9 cellular contexts compared by ENCODE assay signal in the genomic region with DNA sequence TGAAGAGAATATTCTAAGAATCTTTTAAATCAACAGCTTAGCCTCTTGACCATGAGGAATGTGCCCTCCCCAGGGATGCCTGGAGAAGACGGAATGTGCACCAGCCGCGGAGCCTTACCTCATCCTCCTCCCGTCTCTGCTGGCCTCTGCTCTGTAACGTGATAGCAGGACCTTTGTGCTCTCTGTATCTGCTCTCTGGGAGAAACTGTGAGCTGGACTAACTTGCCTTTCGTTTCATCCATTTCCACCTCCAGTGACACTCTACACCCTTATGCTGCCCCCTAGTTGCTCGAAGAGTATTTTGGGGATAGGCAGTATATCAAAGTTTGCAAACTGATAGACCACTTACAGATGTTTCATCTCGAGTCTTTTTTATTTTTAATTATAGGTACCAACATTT.
A peak's percentile ranks its signal among the peaks of the same experiment; 100 is the strongest.
DNase-seq lines count a peak whose midpoint lies in the region; TF ChIP-seq lines count a peak whose summit lies in the region.
"Had no signal": no experiment of that assay in that cellular context is flagged by ENCODE, and none has a peak within 500 bp of the region (broad histone marks: within the 10 kb centered on the region; RNA-seq: fewer than 3 reads in every experiment).

No MANE protein-coding gene starts in this region.

- H2BK120ac ChIP-seq in mesenchymal stem cell (ENCODE audit: low read depth, low read length), result no peak overlapping the region

- WGBS in mesenchymal stem cell, result 3% methylated on average over 6 of the region's 8 CpGs

- no peaks in the 10 kb centered on the region for H3K4me1 Mint-ChIP-seq in CD4-positive, alpha-beta memory T cell

- no peak overlapping the region for H3K27ac Mint-ChIP-seq in CD4-positive, alpha-beta memory T cell

- DNase-seq in AG10803 (ENCODE audit: low read depth) (peak; percentile 77), M059J (ENCODE audit: low read depth) (peak; percentile 90), ecto neural progenitor cell (ENCODE audit: low spot score) (peak; percentile 76), mesenchymal stem cell (peak; percentile 51), D341Med (ENCODE audit: low spot score) (no peak), NCI-H82 (lab: John Stamatoyannopoulos, UW) (no peak), nucleus accumbens (lab: John Stamatoyannopoulos, UW) (no peak)
- no peak for DNase-seq in CD4-positive, alpha-beta memory T cell
- DNase-seq: effector CD8-positive, alpha-beta T cell had no signal

- peaks cover 0 to 20% of the 10 kb centered on the region in 2 experiments for H3K27me3 ChIP-seq in mesenchymal stem cell (ENCODE audit: control insufficient read depth in 1 of 2, insufficient read depth in 1 of 2, low read length in 2 of 2)
- H3K27me3 ChIP-seq in CD4-positive, alpha-beta memory T cell (ENCODE audit: insufficient read depth, low read length), result no peaks in the 10 kb centered on the region

- H3K4me1 ChIP-seq in mesenchymal stem cell (ENCODE audit: control insufficient read depth, insufficient read depth, low read depth, low read length), result peaks cover 3% of the 10 kb centered on the region
- H3K4me1 ChIP-seq in CD4-positive, alpha-beta memory T cell (ENCODE audit: insufficient read depth, low read length), result no peaks in the 10 kb centered on the region

- no peak overlapping the region for H3K23ac ChIP-seq in mesenchymal stem cell (ENCODE audit: low read length in 2 of 2)

- peak overlapping the region; percentile 7 for H3K4me2 ChIP-seq in mesenchymal stem cell (ENCODE audit: low read length, poor library complexity, severe bottlenecking)

- H3K4me3 Mint-ChIP-seq in CD4-positive, alpha-beta memory T cell, result no peak overlapping the region

- no peak overlapping the region for H2BK12ac ChIP-seq in mesenchymal stem cell (ENCODE audit: low read length in 2 of 2)

- H3K36me3 Mint-ChIP-seq in CD4-positive, alpha-beta memory T cell, result no peaks in the 10 kb centered on the region

- H3K9ac ChIP-seq in mesenchymal stem cell (ENCODE audit: low read length), result peak overlapping the region; percentile 30

- peak overlapping the region; percentile 73 for H2BK5ac ChIP-seq in mesenchymal stem cell (ENCODE audit: low read depth, low read length, poor library complexity, severe bottlenecking)

- no peaks in the 10 kb centered on the region for H3K79me1 ChIP-seq in mesenchymal stem cell (replicated peaks; ENCODE audit: low read length, poor library complexity, severe bottlenecking)

- no peak overlapping the region for H4K91ac ChIP-seq in mesenchymal stem cell (ENCODE audit: low read length)

- H3K4me3 ChIP-seq in AG10803 (ENCODE audit: low read length) (no peak overlapping the region), mesenchymal stem cell (ENCODE audit: insufficient read depth in 1 of 2, low read depth in 1 of 2, low read length in 2 of 2) (no peak overlapping the region)
- no peak overlapping the region for H3K4me3 ChIP-seq in CD4-positive, alpha-beta memory T cell (ENCODE audit: low read length in 2 of 2)

- H3K14ac ChIP-seq in mesenchymal stem cell (ENCODE audit: low read length in 2 of 2), result no peak overlapping the region

- H3K27ac ChIP-seq in mesenchymal stem cell (ENCODE audit: low read length, poor library complexity, severe bottlenecking), result peak overlapping the region; percentile 97
- H3K27ac ChIP-seq in CD4-positive, alpha-beta memory T cell (ENCODE audit: low read depth, low read length), result no peak overlapping the region

- peaks cover 0 to 7% (median 4%) of the 10 kb centered on the region in 8 donors for H3K9me3 Mint-ChIP-seq in CD4-positive, alpha-beta memory T cell

- no peak overlapping the region for H2AK5ac ChIP-seq in mesenchymal stem cell (ENCODE audit: low read length, severe bottlenecking)

- H3K9me3 ChIP-seq in mesenchymal stem cell (ENCODE audit: control insufficient read depth, low read length), result no peaks in the 10 kb centered on the region
- no peaks in the 10 kb centered on the region for H3K9me3 ChIP-seq in CD4-positive, alpha-beta memory T cell (ENCODE audit: control insufficient read depth in 1 of 2, low read length in 2 of 2)

- H3K27me3 Mint-ChIP-seq in CD4-positive, alpha-beta memory T cell, result peaks cover 0 to 2% of the 10 kb centered on the region in 2 donors

- POLR2A ChIA-PET in CD4-positive, alpha-beta memory T cell (lab: Charles Lee; ENCODE audit: partially characterized antibody), result no interaction called here

- no peak overlapping the region for H3K4ac ChIP-seq in mesenchymal stem cell (ENCODE audit: low read depth in 1 of 2, low read length in 2 of 2)

- intact Hi-C loops in CD4-positive, alpha-beta memory T cell (cut with micrococcal nuclease), result no loop called here

- no peak overlapping the region for H4K8ac ChIP-seq in mesenchymal stem cell (ENCODE audit: low read length)

- H2AFZ ChIP-seq in mesenchymal stem cell (ENCODE audit: low read depth, low read length), result peak overlapping the region; percentile 46

- no peak overlapping the region for H3K18ac ChIP-seq in mesenchymal stem cell (ENCODE audit: low read depth in 1 of 2, low read length in 2 of 2)

- no peaks in the 10 kb centered on the region for H3K36me3 ChIP-seq in mesenchymal stem cell (ENCODE audit: control insufficient read depth in 1 of 2, insufficient read depth in 2 of 2, low read depth in 1 of 2, low read length in 2 of 2)
- H3K36me3 ChIP-seq in CD4-positive, alpha-beta memory T cell (ENCODE audit: insufficient read depth, low read length), result no peaks in the 10 kb centered on the region

- peak; percentile 44 for TF ChIP-seq CTCF in AG10803 (conservative IDR thresholded peaks at IDR 0.05; ENCODE audit: low read length)

- H2BK15ac ChIP-seq in mesenchymal stem cell (ENCODE audit: low read depth, poor library complexity, severe bottlenecking), result no peak overlapping the region

- CTCF ChIA-PET in CD4-positive, alpha-beta memory T cell (lab: Charles Lee; ENCODE audit: partially characterized antibody), result no interaction called here

Comparison
In these comparisons a context has a peak if more than half of its experiments do, and no peak if none do; other contexts are left out.
1. DNase-seq: peak in AG10803 (single experiment), M059J (single experiment), ecto neural progenitor cell (single experiment) and mesenchymal stem cell (single experiment); none in D341Med (single experiment), CD4-positive, alpha-beta memory T cell (0 of 5), NCI-H82 (single experiment) and nucleus accumbens (0 of 56).